17 cellular contexts compared by ENCODE assay signal in the genomic region with DNA sequence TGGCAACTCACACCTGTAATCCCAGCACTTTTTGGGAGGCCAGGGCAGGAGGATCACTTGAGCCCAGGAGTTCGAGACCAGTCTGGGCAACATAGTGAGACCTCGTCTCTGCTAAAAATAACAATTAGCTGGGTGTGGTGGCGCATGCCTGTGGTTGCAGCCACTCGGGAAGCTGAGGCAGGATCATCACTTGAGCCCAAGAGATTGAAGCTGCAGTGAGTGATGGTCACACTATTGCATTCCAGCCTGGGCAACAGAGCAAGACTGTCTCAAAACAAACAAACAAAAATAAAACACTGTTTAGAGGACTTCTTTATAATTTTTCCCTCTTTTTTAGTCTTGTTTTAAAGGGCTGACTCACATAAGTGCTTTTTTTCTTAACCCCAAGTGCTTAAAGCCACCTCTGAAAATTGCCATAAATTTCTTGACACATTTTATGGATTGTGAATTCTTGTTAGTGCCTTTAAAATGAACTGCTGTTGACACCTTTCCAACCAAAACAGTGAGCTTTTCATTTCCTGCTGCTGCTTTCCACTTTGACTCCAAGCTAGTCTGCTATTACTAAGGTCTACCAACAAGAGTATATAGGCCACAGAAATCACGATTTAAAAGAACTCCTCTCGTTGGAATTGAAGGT. TPM values are rescaled to one million over a fixed set of nuclear protein-coding genes. Genes with fewer than 3 reads are reported as not detected.
DNase-seq lines count a peak whose midpoint lies in the region; ATAC-seq and TF ChIP-seq lines count a peak whose summit lies in the region.
"Had no signal": no experiment of that assay in that cellular context is flagged by ENCODE, and none has a peak within 500 bp of the region (broad histone marks: within the 10 kb centered on the region; RNA-seq: fewer than 3 reads in every experiment).

No MANE protein-coding gene starts in this region.

- H3K27me3 ChIP-seq in thyroid gland = no peaks in the 10 kb centered on the region
- H3K27me3 ChIP-seq: colonic mucosa, esophagus squamous epithelium had no signal

- no peak overlapping the region for H3K27ac ChIP-seq in thyroid gland
- H3K27ac ChIP-seq: colonic mucosa, esophagus squamous epithelium had no signal

- DNase-seq in AG10803 (ENCODE audit: low read depth) (peak; percentile 81), LHCN-M2 (ENCODE audit: low read depth) (peak; percentile 43), dermis microvascular lymphatic vessel endothelial cell (ENCODE audit: low read depth in 2 of 2) (peak; percentile 76 to 93), myocyte (ENCODE audit: low read depth) (peak; percentile 47), thyroid gland (no peak), NAMALWA (ENCODE audit: low spot score) (no peak), NCI-H2227 treated with DMSO at 0.1 percent for 48 hours (lab: John Stamatoyannopoulos, UW) (no peak)
- DNase-seq: activated CD4-positive, alpha-beta T cell treated with anti-CD3 and anti-CD28 coated beads for 1 hour; activated naive CD8-positive, alpha-beta T cell treated with anti-CD3 and anti-CD28 coated beads for 36 hours; colonic mucosa; esophagus squamous epithelium; NCI-H2029 treated with DMSO at 0.1 percent for 48 hours; NCI-H748 treated with DMSO at 0.1 percent for 48 hours; stimulated activated naive CD8-positive, alpha-beta T cell treated with anti-CD3 and anti-CD28 coated beads, Interleukin-15, amount 100 ng/mL, for 72 hours; T-helper 17 cell had no signal

- peaks cover 31 to 42% of the 10 kb centered on the region in 2 donors for H3K36me3 ChIP-seq in thyroid gland

- intact Hi-C loops in thyroid gland (cut with DNase I) = no loop called here

- H3K4me1 ChIP-seq in thyroid gland = no peaks in the 10 kb centered on the region
- H3K4me1 ChIP-seq: colonic mucosa, esophagus squamous epithelium, HAP-1 had no signal

- H3K9me3 ChIP-seq in thyroid gland = no peaks in the 10 kb centered on the region
- H3K9me3 ChIP-seq: colonic mucosa, esophagus squamous epithelium, HAP-1 had no signal

- ATAC-seq in HG03520 (IDR thresholded peaks at IDR 0.05; ENCODE audit: unreplicated experiment) = no peak
- ATAC-seq: stimulated activated naive CD8-positive, alpha-beta T cell treated with anti-CD3 and anti-CD28 coated beads, Interleukin-15, amount 100 ng/mL, for 72 hours; T-helper 17 cell had no signal

- no peak for TF ChIP-seq POLR2A in thyroid gland (IDR thresholded peaks at IDR 0.05)

- no peak for TF ChIP-seq CTCF in AG10803 (conservative IDR thresholded peaks at IDR 0.05; ENCODE audit: low read length)
- TF ChIP-seq CTCF in thyroid gland (IDR thresholded peaks at IDR 0.05) = no peak

- WGBS in thyroid gland, 2 donors = 81 to 87% methylated on average over 6 of the region's 6 CpGs

- H3K4me3 ChIP-seq in AG10803 (ENCODE audit: low read length) (no peak overlapping the region), thyroid gland (replicated peaks in 1 of 3) (no peak overlapping the region)
- H3K4me3 ChIP-seq: colonic mucosa, esophagus squamous epithelium, HAP-1 had no signal

RNA-seq across cellular contexts. Expression of a gene that starts 41.7 kb away (rescaled TPM):
- total RNA-seq in LHCN-M2 (2014; rRNA removed) (24.8 and 26.1 TPM in 2 replicates), dermis microvascular lymphatic vessel endothelial cell (26.9 and 31.3 TPM in 2 replicates), myocyte (14.1 and 18.1 TPM in 2 replicates), thyroid gland (10 to 100 TPM; 41.4 to 59.5 (median 48.2) TPM)
- polyA plus RNA-seq in LHCN-M2 (2012) = 9.3 TPM
- polyA plus RNA-seq in myocyte (2012) = 9.7 TPM

RNA-seq across cellular contexts. Expression of a gene that starts 47.6 kb away (rescaled TPM):
- total RNA-seq in LHCN-M2 (2014; rRNA removed) (40.9 and 43.5 TPM in 2 replicates), dermis microvascular lymphatic vessel endothelial cell (26.7 and 30.8 TPM in 2 replicates), myocyte (24.0 and 42.4 TPM in 2 replicates), thyroid gland (10 to 100 TPM; 64.6 to 77.6 (median 67.6) TPM)
- polyA plus RNA-seq in LHCN-M2 (2012) = 41.7 TPM
- polyA plus RNA-seq in myocyte (2012) = 38.4 TPM

Comparison
In these comparisons a context has a peak if more than half of its experiments do, and no peak if none do; other contexts are left out.
1. DNase-seq: peak in AG10803 (single experiment), LHCN-M2 (single experiment), dermis microvascular lymphatic vessel endothelial cell (2 of 2) and myocyte (single experiment); none in thyroid gland (0 of 2), NAMALWA (single experiment) and NCI-H2227 treated with DMSO at 0.1 percent for 48 hours (single experiment).